ENCODE assay signal across 22 cellular contexts in genomic region chr12:29901585-29901984, GRCh38.
A peak's percentile ranks its signal among the peaks of the same experiment; 100 is the strongest.
DNase-seq lines count a peak whose midpoint lies in the region; ATAC-seq and TF ChIP-seq lines count a peak whose summit lies in the region.
"Had no signal": no experiment of that assay in that cellular context is flagged by ENCODE, and none has a peak within 500 bp of the region (broad histone marks: within the 10 kb centered on the region; RNA-seq: fewer than 3 reads in every experiment).

No MANE protein-coding gene starts in this region.

- H3K4me3 ChIP-seq in GM12865 (ENCODE audit: low read depth, low read length), result no peak overlapping the region
- no peak overlapping the region for H3K4me3 ChIP-seq in brain microvascular endothelial cell (ENCODE audit: low read depth, low read length)
- H3K4me3 ChIP-seq: esophagus squamous epithelium, prostate gland had no signal

- TF ChIP-seq CTCF in GM12865 (IDR thresholded peaks at IDR 0.05; ENCODE audit: insufficient read depth, low read depth, low read length, missing control alignments), result no peak
- TF ChIP-seq CTCF in brain microvascular endothelial cell (IDR thresholded peaks at IDR 0.05; ENCODE audit: low read depth, low read length, missing control alignments), result peak; percentile 32
- TF ChIP-seq CTCF in Calu3 (IDR thresholded peaks at IDR 0.05; ENCODE audit: unreplicated experiment), result no peak

- ATAC-seq in GM18519 (IDR thresholded peaks at IDR 0.05; ENCODE audit: low FRiP score, unreplicated experiment), result no peak
- ATAC-seq: naive thymus-derived CD8-positive, alpha-beta T cell; Right ventricle myocardium inferior had no signal

- H3K27me3 Mint-ChIP-seq in Calu3 (ENCODE audit: unreplicated experiment), result no peaks in the 10 kb centered on the region
- H3K27me3 Mint-ChIP-seq: activated B cell treated with CpG ODN at 0.5 μM for 24 hours; central memory CD8-positive, alpha-beta T cell; memory B cell had no signal

- no peaks in the 10 kb centered on the region for H3K36me3 Mint-ChIP-seq in Calu3 (ENCODE audit: insufficient read depth, unreplicated experiment)
- H3K36me3 Mint-ChIP-seq: memory B cell; naive thymus-derived CD8-positive, alpha-beta T cell had no signal

- no peaks in the 10 kb centered on the region for H3K9me3 Mint-ChIP-seq in Calu3 (ENCODE audit: low read depth, unreplicated experiment)
- H3K9me3 Mint-ChIP-seq: activated T-helper 1 cell treated with anti-CD3 and anti-CD28 coated beads, Interleukin-12 subunit alpha, Interleukin-12 subunit beta, Interleukin-2, Interleukin-4 antibody, amounts not matched to agents 30 ng/mL and 10 ng/mL and 1 ng/mL, durations not matched to agents 14 hours and 24 hours and 36 hours had no signal

- H3K27me3 ChIP-seq in brain microvascular endothelial cell (replicated peaks), result no peaks in the 10 kb centered on the region
- H3K27me3 ChIP-seq: esophagus squamous epithelium had no signal

- no peaks in the 10 kb centered on the region for H3K4me1 Mint-ChIP-seq in Calu3 (ENCODE audit: low read depth, unreplicated experiment)
- H3K4me1 Mint-ChIP-seq: activated B cell treated with CpG ODN at 0.5 μM for 24 hours; central memory CD8-positive, alpha-beta T cell; memory B cell; naive thymus-derived CD8-positive, alpha-beta T cell had no signal

- no TSS peak for BruUV-seq in Calu3 (replicated peaks; lab: Mats Ljungman, UMichigan)

- H3K4me3 Mint-ChIP-seq in Calu3 (ENCODE audit: low read depth, unreplicated experiment), result no peak overlapping the region
- H3K4me3 Mint-ChIP-seq: activated B cell treated with CpG ODN at 0.5 μM for 24 hours; activated T-helper 1 cell treated with anti-CD3 and anti-CD28 coated beads, Interleukin-12 subunit alpha, Interleukin-12 subunit beta, Interleukin-2, Interleukin-4 antibody, amounts not matched to agents 30 ng/mL and 10 ng/mL and 1 ng/mL, durations not matched to agents 14 hours and 24 hours and 36 hours; central memory CD8-positive, alpha-beta T cell; memory B cell; naive thymus-derived CD8-positive, alpha-beta T cell had no signal

- H3K27ac ChIP-seq in brain microvascular endothelial cell, result no peak overlapping the region
- H3K27ac ChIP-seq: esophagus squamous epithelium, prostate gland had no signal

- no peak overlapping the region for H3K27ac Mint-ChIP-seq in Calu3 (ENCODE audit: unreplicated experiment)
- H3K27ac Mint-ChIP-seq: activated B cell treated with CpG ODN at 0.5 μM for 24 hours; activated T-helper 1 cell treated with anti-CD3 and anti-CD28 coated beads, Interleukin-12 subunit alpha, Interleukin-12 subunit beta, Interleukin-2, Interleukin-4 antibody, amounts not matched to agents 30 ng/mL and 10 ng/mL and 1 ng/mL, durations not matched to agents 14 hours and 24 hours and 36 hours; memory B cell; naive thymus-derived CD8-positive, alpha-beta T cell had no signal

- H3K36me3 ChIP-seq in brain microvascular endothelial cell (replicated peaks), result no peaks in the 10 kb centered on the region
- H3K36me3 ChIP-seq: esophagus squamous epithelium, prostate gland had no signal

- CTCF ChIA-PET in Calu3 (lab: Charles Lee), result no interaction called here

- in situ Hi-C loops in brain microvascular endothelial cell (cut with HindIII; ENCODE audit: low pct_ligation_motif_present, low sequenced_read_pairs), result no loop called here

- intact Hi-C loops in Calu3 (cut with micrococcal nuclease; ENCODE audit: unreplicated experiment), result no loop called here

- DNase-seq in GM12865 (ENCODE audit: low read depth) (peak; percentile 10), NCI-H69 (lab: John Stamatoyannopoulos, UW) (peak; percentile 10), brain microvascular endothelial cell (no peak), iPS-NIHi11 (ENCODE audit: low spot score) (peak; percentile 36), Calu3 (no peak), NCI-H146 treated with DMSO at 0.1 percent for 48 hours (lab: John Stamatoyannopoulos, UW; ENCODE audit: unreplicated experiment) (no peak)
- no peak for DNase-seq in stimulated activated CD4-positive, alpha-beta T cell treated with anti-CD3 and anti-CD28 coated beads, Interleukin-4, amount 100 ng/mL, for 24 hours
- DNase-seq: activated B cell treated with CpG ODN at 0.5 μM for 24 hours; AML-193; effector CD8-positive, alpha-beta T cell; esophagus squamous epithelium; head of caudate nucleus; kidney; naive thymus-derived CD8-positive, alpha-beta T cell; small intestine; stimulated activated CD4-positive, alpha-beta T cell treated with anti-CD3 and anti-CD28 coated beads, Interleukin-4, amount 100 ng/mL, for 1 hour had no signal

Comparison
In these comparisons a context has a peak if more than half of its experiments do, and no peak if none do; other contexts are left out.
1. DNase-seq: peak in GM12865 (single experiment), NCI-H69 (single experiment) and iPS-NIHi11 (single experiment); none in brain microvascular endothelial cell (single experiment), Calu3 (single experiment), stimulated activated CD4-positive, alpha-beta T cell treated with anti-CD3 and anti-CD28 coated beads, Interleukin-4, amount 100 ng/mL, for 24 hours (single experiment) and NCI-H146 treated with DMSO at 0.1 percent for 48 hours (single experiment).